In genomic region chr17:74432484-74433391, GRCh38 we compare ENCODE assay signal across 9 cellular contexts. TPM values are rescaled to one million over a fixed set of nuclear protein-coding genes. Genes with fewer than 3 reads are reported as not detected.
DNase-seq lines count a peak whose midpoint lies in the region; ATAC-seq and TF ChIP-seq lines count a peak whose summit lies in the region.
"Had no signal": no experiment of that assay in that cellular context is flagged by ENCODE, and none has a peak within 500 bp of the region (broad histone marks: within the 10 kb centered on the region; RNA-seq: fewer than 3 reads in every experiment).

No MANE protein-coding gene starts in this region.

- TF ChIP-seq CTCF in chondrocyte (IDR thresholded peaks at IDR 0.05) (no peak), lung (IDR thresholded peaks at IDR 0.05; ENCODE audit: control extremely low read depth, extremely low read depth) (no peak), thyroid gland (IDR thresholded peaks at IDR 0.05) (no peak), OCI-LY7 (conservative IDR thresholded peaks at IDR 0.05; ENCODE audit: low read length) (no peak)

- peak; percentile 17 to 47 for TF ChIP-seq POLR2A in thyroid gland (IDR thresholded peaks at IDR 0.05)

- H4K20me1 ChIP-seq in OCI-LY7 (ENCODE audit: insufficient read depth, low read length) = no peaks in the 10 kb centered on the region

- 9 to 12% methylated on average over 47 to 53 of the region's 53 CpGs for WGBS in lung, 2 donors
- WGBS in thyroid gland, 2 donors = 24% methylated on average over 13 to 15 of the region's 53 CpGs

- no peak for ATAC-seq in activated CD4-positive, alpha-beta T cell treated with anti-CD3 and anti-CD28 coated beads for 36 hours
- ATAC-seq in lung (ENCODE audit: insufficient read depth, low FRiP score) = peak; percentile 1

- H3K36me3 Mint-ChIP-seq in activated CD4-positive, alpha-beta T cell treated with anti-CD3 and anti-CD28 coated beads for 36 hours (ENCODE audit: low read depth) = no peaks in the 10 kb centered on the region
- H3K36me3 Mint-ChIP-seq in chondrocyte (ENCODE audit: low read depth) = no peaks in the 10 kb centered on the region

- intact Hi-C loops in activated CD4-positive, alpha-beta T cell treated with anti-CD3 and anti-CD28 coated beads for 36 hours (cut with DNase I, micrococcal nuclease) = loop anchor here in 1 of 2 experiments (1.0 kb wide), 1 partner anchor 22 kb away; no protein-coding TSS in a partner anchor
- intact Hi-C loops in thyroid gland (cut with DNase I) = no loop called here
- intact Hi-C loops in OCI-LY7 (cut with micrococcal nuclease; ENCODE audit: unreplicated experiment) = no loop called here

- H3K4me1 Mint-ChIP-seq in activated CD4-positive, alpha-beta T cell treated with anti-CD3 and anti-CD28 coated beads for 36 hours = peaks cover 15% of the 10 kb centered on the region
- H3K4me1 Mint-ChIP-seq in chondrocyte (ENCODE audit: low read depth) = peaks cover 54% of the 10 kb centered on the region

- H3K27me3 Mint-ChIP-seq in activated CD4-positive, alpha-beta T cell treated with anti-CD3 and anti-CD28 coated beads for 36 hours = peaks cover 47% of the 10 kb centered on the region
- H3K27me3 Mint-ChIP-seq in chondrocyte (ENCODE audit: low read depth) = no peaks in the 10 kb centered on the region

- H3K36me3 ChIP-seq in lung (ENCODE audit: control insufficient read depth in 2 of 2, insufficient read depth in 2 of 2, low read length in 2 of 2) (no peaks in the 10 kb centered on the region), thyroid gland (no peaks in the 10 kb centered on the region), OCI-LY7 (ENCODE audit: insufficient read depth, low read length) (no peaks in the 10 kb centered on the region)

- no peaks in the 10 kb centered on the region for H3K27me3 ChIP-seq in lung (ENCODE audit: control insufficient read depth, insufficient read depth)
- H3K27me3 ChIP-seq in thyroid gland = no peaks in the 10 kb centered on the region

- H3K27ac Mint-ChIP-seq in activated CD4-positive, alpha-beta T cell treated with anti-CD3 and anti-CD28 coated beads for 36 hours = no peak overlapping the region
- H3K27ac Mint-ChIP-seq in chondrocyte (ENCODE audit: unreplicated experiment) = peak overlapping the region; percentile 70

- no peak for DNase-seq in activated CD4-positive, alpha-beta T cell treated with anti-CD3 and anti-CD28 coated beads for 36 hours
- no peak for DNase-seq in activated CD4-positive, alpha-beta T cell treated with anti-CD3 and anti-CD28 coated beads, Interleukin-2, amount 50 U/mL, for 4 hours
- no peak for DNase-seq in chondrocyte (ENCODE audit: low spot score)
- no peak for DNase-seq in lung (ENCODE audit: low spot score)
- peak; percentile 79 to 80 for DNase-seq in thyroid gland
- no peak for DNase-seq in stimulated activated CD4-positive, alpha-beta T cell treated with anti-CD3 and anti-CD28 coated beads, Interleukin-2, amount 100 ng/mL, for 24 hours
- no peak for DNase-seq in OCI-LY7 (ENCODE audit: low spot score)
- DNase-seq in NCI-H2081 (lab: John Stamatoyannopoulos, UW) = no peak
- DNase-seq: effector CD8-positive, alpha-beta T cell had no signal

- peak overlapping the region; percentile 6 for H3K4me3 Mint-ChIP-seq in activated CD4-positive, alpha-beta T cell treated with anti-CD3 and anti-CD28 coated beads for 36 hours
- H3K4me3 Mint-ChIP-seq in chondrocyte (ENCODE audit: unreplicated experiment) = peak overlapping the region; percentile 75

- peaks cover 2% of the 10 kb centered on the region for H3K9me3 Mint-ChIP-seq in activated CD4-positive, alpha-beta T cell treated with anti-CD3 and anti-CD28 coated beads for 36 hours (ENCODE audit: low read depth)
- H3K9me3 Mint-ChIP-seq in chondrocyte (ENCODE audit: low read depth) = peaks cover 6% of the 10 kb centered on the region

- peak overlapping the region in 1 of 2 donors; percentile 86 for H3K27ac ChIP-seq in lung (ENCODE audit: low read depth in 1 of 2, low read length in 1 of 2)
- H3K27ac ChIP-seq in thyroid gland = peak overlapping the region; percentile 89 to 99 (median 96)
- H3K27ac ChIP-seq in OCI-LY7 (ENCODE audit: low read depth, low read length, poor library complexity, severe bottlenecking) = no peak overlapping the region

- no peak overlapping the region for H2AFZ ChIP-seq in OCI-LY7 (ENCODE audit: low read length)

- H3K4me1 ChIP-seq in lung (ENCODE audit: control insufficient read depth in 2 of 2, insufficient read depth in 2 of 2, low read length in 2 of 2) (peaks cover 6 to 21% of the 10 kb centered on the region in 2 donors), thyroid gland (peaks cover 72 to 76% of the 10 kb centered on the region in 2 donors), OCI-LY7 (ENCODE audit: insufficient read depth, low read length, poor library complexity, severe bottlenecking) (no peaks in the 10 kb centered on the region)

- CTCF ChIA-PET in activated CD4-positive, alpha-beta T cell treated with anti-CD3 and anti-CD28 coated beads for 36 hours (lab: Charles Lee) = no interaction called here
- CTCF ChIA-PET in OCI-LY7 (lab: Charles Lee; ENCODE audit: unreplicated experiment) = interaction anchor here (0.6 kb wide), 2 partner anchors 18 to 21 kb away, joined by 9 to 12 read pairs; no protein-coding TSS in a partner anchor

- no peaks in the 10 kb centered on the region for H3K9me3 ChIP-seq in lung (ENCODE audit: control insufficient read depth in 2 of 2, insufficient read depth in 1 of 2, low read length in 1 of 2)
- no peaks in the 10 kb centered on the region for H3K9me3 ChIP-seq in thyroid gland
- no peaks in the 10 kb centered on the region for H3K9me3 ChIP-seq in OCI-LY7 (ENCODE audit: low read length)

- H3K9me2 ChIP-seq in OCI-LY7 (ENCODE audit: insufficient read depth, low read length) = no peaks in the 10 kb centered on the region

- H3K79me2 ChIP-seq in OCI-LY7 (ENCODE audit: insufficient read depth, low read depth, low read length) = no peaks in the 10 kb centered on the region

- no TSS peak for BruUV-seq in OCI-LY7 (replicated peaks; lab: Mats Ljungman, UMichigan)

- POLR2A ChIA-PET in activated CD4-positive, alpha-beta T cell treated with anti-CD3 and anti-CD28 coated beads for 36 hours (lab: Charles Lee) = no interaction called here
- POLR2A ChIA-PET in OCI-LY7 (lab: Charles Lee) = no interaction called here

- H3K4me3 ChIP-seq in lung = peak overlapping the region; percentile 46
- peak overlapping the region; percentile 63 to 82 (median 74) for H3K4me3 ChIP-seq in thyroid gland (replicated peaks in 1 of 3)
- no peak overlapping the region for H3K4me3 ChIP-seq in OCI-LY7 (ENCODE audit: low read depth, low read length, poor library complexity, severe bottlenecking)

- no peak overlapping the region for H3K4me2 ChIP-seq in OCI-LY7 (ENCODE audit: low read length)

RNA-seq across cellular contexts. Expression of gene GPRC5C, which starts 0.8 kb away (rescaled TPM):
- total RNA-seq in activated CD4-positive, alpha-beta T cell treated with anti-CD3 and anti-CD28 coated beads for 36 hours = 1 to 10 TPM in 1 of 2 experiments, under 1 TPM in 1; 0.97 to 1.3 TPM
- total RNA-seq in chondrocyte = 18.0 to 47.8 TPM (median 47.0 TPM) in 3 replicates
- 10 to 100 TPM; 77.5 to 81.4 TPM for total RNA-seq in lung
- 10 to 100 TPM; 41.9 to 54.6 TPM for polyA plus RNA-seq in lung
- total RNA-seq in thyroid gland = 100 to 1,000 TPM in 3 of 4 donors, 10 to 100 TPM in 1; 73.2 to 194 (median 163) TPM
- 9.4 and 19.5 TPM in 2 replicates for total RNA-seq in OCI-LY7 (2014; rRNA removed; shearing (Covaris generic))
- total RNA-seq in OCI-LY7 (2022) = 1.1 and 2.0 TPM in 2 replicates

RNA-seq across cellular contexts. Expression of gene CD300A, which starts 33.7 kb away (rescaled TPM):
- 1 to 10 TPM; 4.9 to 5.8 TPM for total RNA-seq in activated CD4-positive, alpha-beta T cell treated with anti-CD3 and anti-CD28 coated beads for 36 hours
- not detected in 3 replicates for total RNA-seq in chondrocyte
- total RNA-seq in lung = 10 to 100 TPM; 12.9 to 21.0 TPM
- polyA plus RNA-seq in lung = 10 to 100 TPM in 1 of 2 donors, 1 to 10 TPM in 1; 8.0 to 66.3 TPM
- 1 to 10 TPM in 2 of 4 donors, under 1 TPM in 2; 0.78 to 5.8 (median 2.1) TPM for total RNA-seq in thyroid gland
- total RNA-seq in OCI-LY7 (2014; rRNA removed; shearing (Covaris generic)) = 6.7 and 7.4 TPM in 2 replicates
- total RNA-seq in OCI-LY7 (2022) = 1.8 and 3.5 TPM in 2 replicates

Comparison
In these comparisons a context has a peak if more than half of its experiments do, and no peak if none do; other contexts are left out.
1. DNase-seq: peak in thyroid gland (2 of 2); none in activated CD4-positive, alpha-beta T cell treated with anti-CD3 and anti-CD28 coated beads for 36 hours (single experiment), activated CD4-positive, alpha-beta T cell treated with anti-CD3 and anti-CD28 coated beads, Interleukin-2, amount 50 U/mL, for 4 hours (0 of 2), chondrocyte (single experiment), lung (single experiment), stimulated activated CD4-positive, alpha-beta T cell treated with anti-CD3 and anti-CD28 coated beads, Interleukin-2, amount 100 ng/mL, for 24 hours (0 of 2), OCI-LY7 (single experiment) and NCI-H2081 (0 of 2).